15 cellular contexts compared by ENCODE assay signal in the genomic region with DNA sequence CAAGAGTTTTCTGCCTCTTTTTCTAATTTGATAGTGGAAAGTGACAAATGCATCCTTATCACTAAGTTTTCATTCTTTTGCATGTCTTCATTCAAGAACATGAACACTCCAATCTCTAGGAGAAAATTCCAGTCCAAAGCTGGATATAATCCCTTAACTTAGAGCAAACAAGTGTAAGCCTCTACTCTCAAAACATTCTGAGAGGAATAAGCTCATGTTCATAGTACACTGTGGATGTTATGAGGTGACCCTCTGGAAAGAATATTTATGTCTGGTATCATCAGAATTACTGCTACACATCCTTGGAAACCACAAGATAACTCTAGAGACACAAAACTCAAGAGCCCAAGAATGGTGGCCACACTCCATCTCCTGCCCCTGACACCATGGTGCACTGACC. TPM values are rescaled to one million over a fixed set of nuclear protein-coding genes. Genes with fewer than 3 reads are reported as not detected.
DNase-seq lines count a peak whose midpoint lies in the region; ATAC-seq, FAIRE-seq and TF ChIP-seq lines count a peak whose summit lies in the region.
"Had no signal": no experiment of that assay in that cellular context is flagged by ENCODE, and none has a peak within 500 bp of the region (broad histone marks: within the 10 kb centered on the region; RNA-seq: fewer than 3 reads in every experiment).

No MANE protein-coding gene starts in this region.

- BruUV-seq in HCT116 (replicated peaks; lab: Mats Ljungman, UMichigan) = no TSS peak
- no TSS peak for BruUV-seq in A673 (replicated peaks; lab: Mats Ljungman, UMichigan)

- no peak overlapping the region for H2BK120ac ChIP-seq in mesendoderm (ENCODE audit: low read depth, low read length)

- H3K27me3 ChIP-seq in HCT116 (ENCODE audit: insufficient read depth, low read length) (no peaks in the 10 kb centered on the region), astrocyte (ENCODE audit: insufficient read depth, low read length) (peaks cover 5% of the 10 kb centered on the region), mesendoderm (ENCODE audit: insufficient read depth, low read length, poor library complexity) (no peaks in the 10 kb centered on the region), A673 (replicated peaks; ENCODE audit: insufficient read depth, low read depth, low read length, poor library complexity) (no peaks in the 10 kb centered on the region)
- H3K27me3 ChIP-seq: BLaER1 had no signal

- H3K9me3 ChIP-seq in HCT116 (ENCODE audit: control insufficient read depth in 1 of 2, insufficient read depth in 1 of 2, low read depth in 1 of 2, low read length in 2 of 2) = no peaks in the 10 kb centered on the region
- H3K9me3 ChIP-seq in astrocyte (ENCODE audit: insufficient read depth, low read depth, low read length) = no peaks in the 10 kb centered on the region
- H3K9me3 ChIP-seq in A673 (ENCODE audit: low read depth, low read length, poor library complexity, severe bottlenecking) = no peaks in the 10 kb centered on the region
- H3K9me3 ChIP-seq: A549 had no signal

- peaks cover 25% of the 10 kb centered on the region for H3K4me1 Mint-ChIP-seq in astrocyte (ENCODE audit: low read depth, unreplicated experiment)
- peaks cover 35% of the 10 kb centered on the region for H3K4me1 Mint-ChIP-seq in progenitor cell of endocrine pancreas (ENCODE audit: low read depth)

- peaks cover 19% of the 10 kb centered on the region for H3K79me1 ChIP-seq in mesendoderm (ENCODE audit: low read length)

- H2AK5ac ChIP-seq in mesendoderm (ENCODE audit: low read length) = no peak overlapping the region

- H3K27me3 Mint-ChIP-seq in astrocyte (ENCODE audit: low read depth, unreplicated experiment) (no peaks in the 10 kb centered on the region), progenitor cell of endocrine pancreas (no peaks in the 10 kb centered on the region)

- no peak overlapping the region for H3K18ac ChIP-seq in mesendoderm (ENCODE audit: low read length)

- TF ChIP-seq RAD21 in HCT116 (IDR thresholded peaks at IDR 0.05; ENCODE audit: low read depth) = no peak

- no peaks in the 10 kb centered on the region for H3K9me3 Mint-ChIP-seq in astrocyte (ENCODE audit: unreplicated experiment)
- no peaks in the 10 kb centered on the region for H3K9me3 Mint-ChIP-seq in progenitor cell of endocrine pancreas (ENCODE audit: low read depth)
- H3K9me3 Mint-ChIP-seq: CD8-positive, alpha-beta T cell had no signal

- RAD21 ChIA-PET in HCT116 (lab: Charles Lee; ENCODE audit: low non-redundant PET in 1 of 2, low total read pairs in 2 of 2, uncharacterized antibody in 2 of 2, unreplicated experiment in 2 of 2) = no interaction called here

- intact Hi-C loops in HCT116 (cut with micrococcal nuclease) = loop anchor here (5.0 kb wide), 1 partner anchor 78 kb away; no protein-coding TSS in a partner anchor
- intact Hi-C loops in A673 (cut with micrococcal nuclease; ENCODE audit: unreplicated experiment) = loop anchor here (5.0 kb wide), 1 partner anchor 58 kb away; no protein-coding TSS in a partner anchor

- CTCF ChIA-PET in HCT116 (lab: Charles Lee) = interaction anchor here (1.1 to 1.2 kb wide), 2 partner anchors 13 to 15 kb away, joined by 3 to 5 read pairs; no protein-coding TSS in a partner anchor
- CTCF ChIA-PET in A673 (lab: Charles Lee) = no interaction called here

- no peak overlapping the region for H4K5ac ChIP-seq in mesendoderm (ENCODE audit: low read length)

- no peak overlapping the region for H3K23ac ChIP-seq in mesendoderm (ENCODE audit: low read length)

- H3K27ac ChIP-seq in HCT116 (ENCODE audit: low read depth, low read length) (no peak overlapping the region), astrocyte (ENCODE audit: low read depth, low read length) (no peak overlapping the region), mesendoderm (ENCODE audit: low read depth, low read length) (no peak overlapping the region), A673 (ENCODE audit: low read depth, low read length, poor library complexity, severe bottlenecking) (no peak overlapping the region)
- H3K27ac ChIP-seq: A549, BLaER1 had no signal

- H3K9me2 ChIP-seq in HCT116 (ENCODE audit: insufficient read depth) = no peaks in the 10 kb centered on the region

- no peak for ATAC-seq in HCT116
- ATAC-seq: A549; CD8-positive, alpha-beta T cell had no signal

- H3K36me3 Mint-ChIP-seq in astrocyte (ENCODE audit: low read depth, unreplicated experiment) (peaks cover 2% of the 10 kb centered on the region), progenitor cell of endocrine pancreas (ENCODE audit: insufficient read depth) (peaks cover 11% of the 10 kb centered on the region)
- H3K36me3 Mint-ChIP-seq: CD8-positive, alpha-beta T cell had no signal

- H2AFZ ChIP-seq in HCT116 (ENCODE audit: low read depth, low read length, poor library complexity, severe bottlenecking) = no peak overlapping the region
- H2AFZ ChIP-seq in astrocyte (ENCODE audit: low read depth, low read length) = no peak overlapping the region

- DNase-seq in HCT116 (ENCODE audit: low read depth, low spot score) (no peak), astrocyte (ENCODE audit: low read depth) (peak; percentile 23), mesendoderm (no peak), progenitor cell of endocrine pancreas (ENCODE audit: low spot score, unreplicated experiment) (no peak), cerebellar nuclear complex (lab: John Stamatoyannopoulos, UW) (no peak), A673 (ENCODE audit: low spot score) (no peak), HPDE6-E6E7 (ENCODE audit: extremely low spot score) (no peak), NCI-H2029 treated with DMSO at 0.1 percent for 48 hours (lab: John Stamatoyannopoulos, UW) (no peak)
- DNase-seq: CD8-positive, alpha-beta T cell; NCI-H187; NCI-H2227 treated with DMSO at 0.1 percent for 48 hours; OCI-M1; SHP77 treated with DMSO at 0.1 percent for 48 hours had no signal

- H3K4me1 ChIP-seq in HCT116 (ENCODE audit: control insufficient read depth in 1 of 2, insufficient read depth in 2 of 2, low read length in 2 of 2) (peaks cover 19 to 48% of the 10 kb centered on the region in 2 experiments), astrocyte (ENCODE audit: insufficient read depth, low read length) (peaks cover 23% of the 10 kb centered on the region), mesendoderm (ENCODE audit: control insufficient read depth, low read depth, low read length) (peaks cover 29% of the 10 kb centered on the region), A673 (ENCODE audit: insufficient read depth, low read length, poor library complexity, severe bottlenecking) (peaks cover 37% of the 10 kb centered on the region)

- H3K4ac ChIP-seq in mesendoderm (ENCODE audit: low read depth, low read length) = no peak overlapping the region

- H3K4me2 ChIP-seq in HCT116 (ENCODE audit: low read length) (no peak overlapping the region), astrocyte (ENCODE audit: low read length) (peak overlapping the region; percentile 75), mesendoderm (ENCODE audit: low read length) (no peak overlapping the region)
- H3K4me2 ChIP-seq: BLaER1 had no signal

- POLR2A ChIA-PET in HCT116 (lab: Charles Lee) = no interaction called here
- POLR2A ChIA-PET in A673 (lab: Charles Lee; ENCODE audit: low non-redundant PET) = interaction anchor here (0.6 kb wide), 1 partner anchor 374 kb away, joined by 3 read pairs; no protein-coding TSS in a partner anchor

- H3K56ac ChIP-seq in mesendoderm (ENCODE audit: low read length) = peak overlapping the region; percentile 53

- TF ChIP-seq CTCF in HCT116 (IDR thresholded peaks at IDR 0.05 in 2 of 3, conservative IDR thresholded peaks at IDR 0.05 in 1 of 3; ENCODE audit: borderline replicate concordance in 1 of 3, insufficient read depth in 1 of 3, low read depth in 2 of 3, low read length in 2 of 3) = no peak
- no peak for TF ChIP-seq CTCF in astrocyte (IDR thresholded peaks at IDR 0.05; ENCODE audit: insufficient read depth, low read depth, low read length)
- no peak for TF ChIP-seq CTCF in progenitor cell of endocrine pancreas (IDR thresholded peaks at IDR 0.05; ENCODE audit: unreplicated experiment)
- no peak for TF ChIP-seq CTCF in A673 (conservative IDR thresholded peaks at IDR 0.05; ENCODE audit: low read depth, low read length)

- TF ChIP-seq POLR2A in HCT116 (IDR thresholded peaks at IDR 0.05; ENCODE audit: borderline replicate concordance, extremely low read depth, insufficient read depth, insufficient read length) = no peak

- no peak overlapping the region for H3K4me3 Mint-ChIP-seq in astrocyte (ENCODE audit: unreplicated experiment)
- H3K4me3 Mint-ChIP-seq in progenitor cell of endocrine pancreas (ENCODE audit: low read depth) = peak overlapping the region; percentile 22
- H3K4me3 Mint-ChIP-seq: CD8-positive, alpha-beta T cell had no signal

- no peak overlapping the region for H4K8ac ChIP-seq in mesendoderm (ENCODE audit: low read depth, low read length)

- H4K20me1 ChIP-seq in HCT116 (ENCODE audit: insufficient read depth) (no peaks in the 10 kb centered on the region), astrocyte (ENCODE audit: insufficient read depth, low read length) (peaks cover 9% of the 10 kb centered on the region)
- H4K20me1 ChIP-seq: BLaER1 had no signal

- H3K36me3 ChIP-seq in HCT116 (ENCODE audit: control insufficient read depth in 1 of 2, insufficient read depth in 2 of 2, low read length in 2 of 2) = no peaks in the 10 kb centered on the region
- H3K36me3 ChIP-seq in astrocyte (ENCODE audit: insufficient read depth, low read length) = no peaks in the 10 kb centered on the region
- H3K36me3 ChIP-seq in mesendoderm (ENCODE audit: control insufficient read depth, insufficient read depth, low read length) = no peaks in the 10 kb centered on the region
- H3K36me3 ChIP-seq in A673 (ENCODE audit: insufficient read depth, low read length, poor library complexity, severe bottlenecking) = no peaks in the 10 kb centered on the region
- H3K36me3 ChIP-seq: BLaER1 had no signal

- H2BK5ac ChIP-seq in mesendoderm (ENCODE audit: low read length) = peak overlapping the region; percentile 2

- no peak overlapping the region for H3K4me3 ChIP-seq in HCT116 (replicated peaks in 1 of 2; ENCODE audit: low read depth in 1 of 2, low read length in 2 of 2)
- H3K4me3 ChIP-seq in astrocyte (ENCODE audit: insufficient read depth, low read depth, low read length) = no peak overlapping the region
- H3K4me3 ChIP-seq in mesendoderm (ENCODE audit: low read length) = no peak overlapping the region
- no peak overlapping the region for H3K4me3 ChIP-seq in A673 (ENCODE audit: low read depth, low read length, poor library complexity, severe bottlenecking)
- H3K4me3 ChIP-seq: A549, BLaER1 had no signal

- no peak overlapping the region for H3K27ac Mint-ChIP-seq in astrocyte (ENCODE audit: unreplicated experiment)
- H3K27ac Mint-ChIP-seq in progenitor cell of endocrine pancreas = no peak overlapping the region
- H3K27ac Mint-ChIP-seq: CD8-positive, alpha-beta T cell had no signal

- H2BK15ac ChIP-seq in mesendoderm (replicated peaks; ENCODE audit: low read depth) = no peak overlapping the region

- FAIRE-seq in astrocyte (lab: Jason Lieb, UNC) = no peak
- FAIRE-seq: A549 had no signal

- H3K79me2 ChIP-seq in HCT116 (ENCODE audit: insufficient read depth, low read length) (0 out of 2 replicates have a peak, but pooled peaks cover 8% of the 10 kb centered on the region), astrocyte (ENCODE audit: insufficient read depth, low read length) (peaks cover 25% of the 10 kb centered on the region), mesendoderm (ENCODE audit: control insufficient read depth, insufficient read depth, low read length) (peaks cover 68% of the 10 kb centered on the region)

- H3K9ac ChIP-seq in HCT116 (ENCODE audit: low read length) = 0 out of 2 replicates have a peak overlapping the region, but pooled peaks have one; percentile 7
- no peak overlapping the region for H3K9ac ChIP-seq in astrocyte (ENCODE audit: low read length)
- no peak overlapping the region for H3K9ac ChIP-seq in mesendoderm (ENCODE audit: low read length)
- H3K9ac ChIP-seq: BLaER1 had no signal

RNA-seq across cellular contexts. Expression of gene SIPA1L2, which starts 15.1 kb away (rescaled TPM):
- total RNA-seq in HCT116 (2021; ENCODE audit: unreplicated experiment) = 12.5 TPM
- 11.6 and 12.1 TPM in 2 replicates for polyA plus RNA-seq in HCT116 (2012)
- 12.2 and 14.9 TPM in 2 replicates for total RNA-seq in astrocyte
- polyA plus RNA-seq in mesendoderm (2013, experiment 1 of 2) = 31.7 TPM
- 33.6 TPM for polyA plus RNA-seq in mesendoderm (2013, experiment 2 of 2)
- 37.6 and 41.0 TPM in 2 replicates for total RNA-seq in progenitor cell of endocrine pancreas
- 3.4 and 6.2 TPM in 2 replicates for total RNA-seq in A673 (2021)
